ENCODE assay signal across 27 cellular contexts in the genomic region with DNA sequence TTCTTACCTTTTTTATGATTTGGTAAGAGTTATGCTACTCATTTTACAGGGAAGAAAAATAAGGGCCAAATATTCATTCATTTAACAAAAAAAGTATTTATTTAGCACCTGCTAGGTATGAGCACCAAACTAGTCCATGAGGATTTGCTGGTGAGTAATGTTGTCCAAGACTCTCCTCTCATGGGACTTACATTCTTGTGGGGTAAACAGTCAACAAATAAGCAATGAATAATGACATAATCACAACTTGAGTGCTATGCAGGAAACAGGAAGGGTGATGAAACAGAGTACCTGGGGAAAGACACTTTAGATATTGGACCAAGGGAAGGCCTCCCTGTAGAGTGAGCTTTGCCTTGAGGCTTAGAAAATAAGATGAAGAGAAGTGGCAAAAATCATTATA.
"Had no signal": no experiment of that assay in that cellular context is flagged by ENCODE, and none has a peak within 500 bp of the region (broad histone marks: within the 10 kb centered on the region; RNA-seq: fewer than 3 reads in every experiment).

No MANE protein-coding gene starts in this region.

- ATAC-seq: activated naive CD4-positive, alpha-beta T cell treated with anti-CD3 and anti-CD28 coated beads, Interleukin-2, amount 50 U/mL, for 72 hours; activated T-cell treated with anti-CD3 and anti-CD28 coated beads, Interleukin-2, amount 50 U/mL, for 72 hours; body of pancreas; left colon; naive thymus-derived CD4-positive, alpha-beta T cell; right cardiac atrium; stimulated activated naive CD8-positive, alpha-beta T cell treated with anti-CD3 and anti-CD28 coated beads, Interleukin-15, Interleukin-2, amounts not matched to agents 100 U/mL and 50 U/mL, for 24 hours had no signal

- H3K36me3 ChIP-seq: cardiac muscle cell, neural progenitor cell, transverse colon had no signal

- H3K36me3 Mint-ChIP-seq: activated naive CD4-positive, alpha-beta T cell treated with anti-CD3 and anti-CD28 coated beads, Interleukin-2, amount 50 U/mL, for 72 hours; naive thymus-derived CD4-positive, alpha-beta T cell; neural progenitor cell had no signal

- H3K27ac ChIP-seq: body of pancreas, cardiac muscle cell, coronary artery, dorsolateral prefrontal cortex, neural progenitor cell, testis, transverse colon, VCaP had no signal

- H3K4me1 ChIP-seq: body of pancreas, neural progenitor cell, testis, transverse colon had no signal

- H3K4me1 Mint-ChIP-seq: naive thymus-derived CD4-positive, alpha-beta T cell; neural progenitor cell had no signal

- H3K4me3 ChIP-seq: body of pancreas, cardiac muscle cell, coronary artery, dorsolateral prefrontal cortex, neural progenitor cell, testis, transverse colon had no signal

- DNase-seq: activated CD4-positive, alpha-beta T cell treated with anti-CD3 and anti-CD28 coated beads for 4 hours; activated CD4-positive, alpha-beta T cell treated with anti-CD3 and anti-CD28 coated beads, Interleukin-2, amount 50 U/mL, for 4 hours; activated naive CD4-positive, alpha-beta T cell; activated T-cell treated with anti-CD3 and anti-CD28 coated beads for 4 hours; activated T-cell treated with anti-CD3 and anti-CD28 coated beads, Interleukin-2, amount 50 U/mL, for 72 hours; aorta; body of pancreas; dorsolateral prefrontal cortex; effector memory CD4-positive, alpha-beta T cell; foreskin fibroblast; head of caudate nucleus; hippocampal formation; left colon; midbrain; naive thymus-derived CD4-positive, alpha-beta T cell; occipital lobe; right cardiac atrium; stimulated activated CD4-positive, alpha-beta T cell treated with anti-CD3 and anti-CD28 coated beads, Interleukin-2, amount 100 ng/mL, for 48 hours; stimulated activated naive CD8-positive, alpha-beta T cell treated with anti-CD3 and anti-CD28 coated beads, Interleukin-15, Interleukin-2, amounts not matched to agents 100 U/mL and 50 U/mL, for 24 hours; testis; transverse colon had no signal

- H3K27me3 ChIP-seq: body of pancreas, cardiac muscle cell, dorsolateral prefrontal cortex, neural progenitor cell, testis, transverse colon had no signal

- H3K9me3 ChIP-seq: body of pancreas, testis, transverse colon had no signal

- H3K4me3 Mint-ChIP-seq: activated T-cell treated with anti-CD3 and anti-CD28 coated beads, Interleukin-2, amount 50 U/mL, for 72 hours; naive thymus-derived CD4-positive, alpha-beta T cell; neural progenitor cell; T-helper 2 cell treated with Interferon-gamma antibody and Interleukin-4, amounts not matched to agents 5 μg/mL and 100 μg/mL, for 36 hours had no signal

- H2AFZ ChIP-seq: neural progenitor cell had no signal

- H3K4me2 ChIP-seq: neural progenitor cell had no signal

- H3K27ac Mint-ChIP-seq: activated naive CD4-positive, alpha-beta T cell treated with anti-CD3 and anti-CD28 coated beads, Interleukin-2, amount 50 U/mL, for 72 hours; activated T-cell treated with anti-CD3 and anti-CD28 coated beads, Interleukin-2, amount 50 U/mL, for 72 hours; naive thymus-derived CD4-positive, alpha-beta T cell; neural progenitor cell; T-helper 2 cell treated with Interferon-gamma antibody and Interleukin-4, amounts not matched to agents 5 μg/mL and 100 μg/mL, for 36 hours had no signal
